In genomic region chr12:71938728-71939385, GRCh38 we compare ENCODE assay signal across 9 cellular contexts. TPM values are rescaled to one million over a fixed set of nuclear protein-coding genes. Genes with fewer than 3 reads are reported as not detected.
DNase-seq lines count a peak whose midpoint lies in the region; ATAC-seq and TF ChIP-seq lines count a peak whose summit lies in the region.
"Had no signal": no experiment of that assay in that cellular context is flagged by ENCODE, and none has a peak within 500 bp of the region (broad histone marks: within the 10 kb centered on the region; RNA-seq: fewer than 3 reads in every experiment).

TSS of gene TPH2 (plus strand) at chr12:71938845. CDS start at chr12:71938987, 142 bp downstream.

- no peak within 1 kb of the TSS for H3K9ac ChIP-seq in parathyroid adenoma
- H3K9ac ChIP-seq: BLaER1 had no signal

- H3K9me3 ChIP-seq in parathyroid adenoma (ENCODE audit: control insufficient read depth, low read length) = no peaks in the 10 kb centered on the region
- H3K9me3 ChIP-seq: BLaER1 had no signal

- DNase-seq in SIG-M5 treated with dmso at 0.1 percent for 504 hours (lab: John Stamatoyannopoulos, UW; ENCODE audit: unreplicated experiment) (peak; percentile 82), SIG-M5 (lab: John Stamatoyannopoulos, UW) (no peak), NCI-H526 treated with DMSO at 0.1 percent for 48 hours (lab: John Stamatoyannopoulos, UW) (peak; percentile 57), fibroblast of the aortic adventitia (ENCODE audit: low read depth) (peak; percentile 46)
- DNase-seq in activated CD4-positive, alpha-beta memory T cell treated with anti-CD3 and anti-CD28 coated beads for 36 hours = peak; percentile 73

- peaks cover 6% of the 10 kb centered on the region for H3K4me1 Mint-ChIP-seq in activated CD4-positive, alpha-beta memory T cell treated with anti-CD3 and anti-CD28 coated beads for 36 hours (ENCODE audit: low read depth)

- no peak within 1 kb of the TSS for H3K27ac Mint-ChIP-seq in activated CD4-positive, alpha-beta memory T cell treated with anti-CD3 and anti-CD28 coated beads for 36 hours

- peaks cover 2% of the 10 kb centered on the region for H3K9me3 Mint-ChIP-seq in activated CD4-positive, alpha-beta memory T cell treated with anti-CD3 and anti-CD28 coated beads for 36 hours

- no peak within 1 kb of the TSS for H3K4me2 ChIP-seq in parathyroid adenoma (ENCODE audit: low read length)
- H3K4me2 ChIP-seq: BLaER1 had no signal

- POLR2A ChIA-PET in activated CD4-positive, alpha-beta memory T cell treated with anti-CD3 and anti-CD28 coated beads for 36 hours (lab: Charles Lee) = no interaction called here

- H3K36me3 ChIP-seq in parathyroid adenoma (ENCODE audit: control insufficient read depth, insufficient read depth, low read length) = no peaks in the 10 kb centered on the region
- H3K36me3 ChIP-seq: BLaER1 had no signal

- H3K4me3 Mint-ChIP-seq in activated CD4-positive, alpha-beta memory T cell treated with anti-CD3 and anti-CD28 coated beads for 36 hours = no peak within 1 kb of the TSS

- H2AFZ ChIP-seq in parathyroid adenoma = peak within 1 kb of the TSS; percentile 30

- intact Hi-C loops in activated CD4-positive, alpha-beta memory T cell treated with anti-CD3 and anti-CD28 coated beads for 36 hours (cut with micrococcal nuclease) = loop anchor here (1.0 to 10.0 kb wide), 6 partner anchors 159 to 522 kb away; partner anchors contain the start of genes RAB21, THAP2, TMEM19 and ZFC3H1

- ATAC-seq in HG03045 (IDR thresholded peaks at IDR 0.05; ENCODE audit: unreplicated experiment) (peak; percentile 46), GM19455 (IDR thresholded peaks at IDR 0.05; ENCODE audit: unreplicated experiment) (no peak)

- H3K4me1 ChIP-seq in parathyroid adenoma = no peaks in the 10 kb centered on the region
- H3K4me1 ChIP-seq: BLaER1 had no signal

- no peaks in the 10 kb centered on the region for H3K79me2 ChIP-seq in parathyroid adenoma

- H3K4me3 ChIP-seq in fibroblast of the aortic adventitia (ENCODE audit: low read depth, low read length) = no peak within 1 kb of the TSS
- no peak within 1 kb of the TSS for H3K4me3 ChIP-seq in parathyroid adenoma (ENCODE audit: low read depth, low read length)
- H3K4me3 ChIP-seq: BLaER1 had no signal

- CTCF ChIA-PET in activated CD4-positive, alpha-beta memory T cell treated with anti-CD3 and anti-CD28 coated beads for 36 hours (lab: Charles Lee) = no interaction called here

- TF ChIP-seq CTCF in fibroblast of the aortic adventitia (IDR thresholded peaks at IDR 0.05; ENCODE audit: insufficient read depth, low read length) (peak; percentile 64), parathyroid adenoma (IDR thresholded peaks at IDR 0.05) (peak; percentile 35)

- H3K27ac ChIP-seq in parathyroid adenoma = no peak within 1 kb of the TSS
- H3K27ac ChIP-seq: BLaER1 had no signal

- no peaks in the 10 kb centered on the region for H3K27me3 ChIP-seq in parathyroid adenoma (ENCODE audit: control insufficient read depth, insufficient read depth, low read length)
- H3K27me3 ChIP-seq: BLaER1 had no signal

- H3K27me3 Mint-ChIP-seq in activated CD4-positive, alpha-beta memory T cell treated with anti-CD3 and anti-CD28 coated beads for 36 hours = peaks cover 61% of the 10 kb centered on the region

- H3K36me3 Mint-ChIP-seq in activated CD4-positive, alpha-beta memory T cell treated with anti-CD3 and anti-CD28 coated beads for 36 hours = no peaks in the 10 kb centered on the region

RNA-seq across cellular contexts. Expression of gene TPH2, which starts in this region (rescaled TPM):
- not detected for total RNA-seq in activated CD4-positive, alpha-beta memory T cell treated with anti-CD3 and anti-CD28 coated beads for 36 hours
- total RNA-seq in fibroblast of the aortic adventitia (ENCODE audit: low replicate concordance) = not detected in 2 replicates

Comparison
In these comparisons a context has a peak if more than half of its experiments do, and no peak if none do; other contexts are left out.
1. Peak in DNase-seq in activated CD4-positive, alpha-beta memory T cell treated with anti-CD3 and anti-CD28 coated beads for 36 hours; RNA of the gene not detected or under 1 TPM.
2. Peak in DNase-seq in fibroblast of the aortic adventitia; RNA of the gene not detected or under 1 TPM.